Comparison of ENCODE assay signal across 1 cellular context in the genomic region with DNA sequence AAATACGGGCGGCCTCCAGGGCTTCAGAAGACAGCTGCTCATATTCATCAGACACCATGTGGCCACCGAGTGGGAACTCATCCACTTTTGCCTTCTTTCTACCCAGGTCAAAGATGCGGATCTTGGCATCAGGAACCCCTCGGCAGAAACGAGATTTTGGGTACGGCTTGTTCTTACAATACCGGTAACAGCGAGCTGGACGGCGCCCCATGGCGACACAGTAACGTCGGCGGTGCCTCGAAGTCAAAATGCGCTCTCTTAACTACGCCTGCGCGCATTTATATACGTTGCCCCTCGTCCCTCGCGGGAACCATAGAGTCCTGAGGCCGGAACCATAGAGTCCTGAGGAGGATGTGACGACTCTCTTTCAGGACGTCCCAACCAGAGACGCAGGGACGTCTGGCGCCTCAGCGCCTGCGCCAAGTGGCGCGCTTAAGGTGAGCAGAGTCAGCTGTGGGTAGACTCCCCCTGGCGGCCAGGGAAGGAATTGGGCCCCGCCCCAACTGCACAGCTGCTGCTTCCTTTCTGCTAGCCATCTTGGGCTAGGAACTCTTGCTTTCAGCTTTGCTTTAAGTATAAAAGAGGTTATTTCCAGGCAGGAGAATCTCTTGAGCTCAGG.
TF ChIP-seq lines count a peak whose summit lies in the region.

TSS of gene RPL10L (minus strand) at position 256 of the 619 bp plus-strand sequence. CDS start at position 211, 45 bp downstream.

TF ChIP-seq in WTC11, 78 proteins besides CTCF, POLR2A, EP300 and RAD21 (continued from another document):
- no peak for TF ChIP-seq ZNF532 (CRISPR knock-in tag; IDR thresholded peaks at IDR 0.05; ENCODE audit: borderline replicate concordance)
- TF ChIP-seq ZNF121 (CRISPR knock-in tag; IDR thresholded peaks at IDR 0.05): no peak
- TF ChIP-seq ZNF232 (CRISPR knock-in tag; IDR thresholded peaks at IDR 0.05): no peak
- no peak for TF ChIP-seq AR (CRISPR knock-in tag; IDR thresholded peaks at IDR 0.05)
- no peak for TF ChIP-seq ZNF671 (CRISPR knock-in tag; IDR thresholded peaks at IDR 0.05)
- no peak for TF ChIP-seq ZNF396 (CRISPR knock-in tag; IDR thresholded peaks at IDR 0.05; ENCODE audit: borderline replicate concordance)
- TF ChIP-seq NFE2L1 (CRISPR knock-in tag; IDR thresholded peaks at IDR 0.05): no peak
- TF ChIP-seq, protein P1, sequence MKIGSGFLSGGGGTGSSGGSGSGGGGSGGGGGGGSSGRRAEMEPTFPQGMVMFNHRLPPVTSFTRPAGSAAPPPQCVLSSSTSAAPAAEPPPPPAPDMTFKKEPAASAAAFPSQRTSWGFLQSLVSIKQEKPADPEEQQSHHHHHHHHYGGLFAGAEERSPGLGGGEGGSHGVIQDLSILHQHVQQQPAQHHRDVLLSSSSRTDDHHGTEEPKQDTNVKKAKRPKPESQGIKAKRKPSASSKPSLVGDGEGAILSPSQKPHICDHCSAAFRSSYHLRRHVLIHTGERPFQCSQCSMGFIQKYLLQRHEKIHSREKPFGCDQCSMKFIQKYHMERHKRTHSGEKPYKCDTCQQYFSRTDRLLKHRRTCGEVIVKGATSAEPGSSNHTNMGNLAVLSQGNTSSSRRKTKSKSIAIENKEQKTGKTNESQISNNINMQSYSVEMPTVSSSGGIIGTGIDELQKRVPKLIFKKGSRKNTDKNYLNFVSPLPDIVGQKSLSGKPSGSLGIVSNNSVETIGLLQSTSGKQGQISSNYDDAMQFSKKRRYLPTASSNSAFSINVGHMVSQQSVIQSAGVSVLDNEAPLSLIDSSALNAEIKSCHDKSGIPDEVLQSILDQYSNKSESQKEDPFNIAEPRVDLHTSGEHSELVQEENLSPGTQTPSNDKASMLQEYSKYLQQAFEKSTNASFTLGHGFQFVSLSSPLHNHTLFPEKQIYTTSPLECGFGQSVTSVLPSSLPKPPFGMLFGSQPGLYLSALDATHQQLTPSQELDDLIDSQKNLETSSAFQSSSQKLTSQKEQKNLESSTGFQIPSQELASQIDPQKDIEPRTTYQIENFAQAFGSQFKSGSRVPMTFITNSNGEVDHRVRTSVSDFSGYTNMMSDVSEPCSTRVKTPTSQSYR (CRISPR knock-in tag; IDR thresholded peaks at IDR 0.05): no peak
- TF ChIP-seq NR3C1 (CRISPR knock-in tag; conservative IDR thresholded peaks at IDR 0.05; ENCODE audit: low read depth): no peak
- no peak for TF ChIP-seq NR1H2 (CRISPR knock-in tag; IDR thresholded peaks at IDR 0.05)
- no peak for TF ChIP-seq RELA (CRISPR knock-in tag; IDR thresholded peaks at IDR 0.05; ENCODE audit: borderline replicate concordance)
- no peak for TF ChIP-seq CREB1 (CRISPR knock-in tag; IDR thresholded peaks at IDR 0.05)
- TF ChIP-seq, protein P2, sequence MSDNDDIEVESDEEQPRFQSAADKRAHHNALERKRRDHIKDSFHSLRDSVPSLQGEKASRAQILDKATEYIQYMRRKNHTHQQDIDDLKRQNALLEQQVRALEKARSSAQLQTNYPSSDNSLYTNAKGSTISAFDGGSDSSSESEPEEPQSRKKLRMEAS (CRISPR knock-in tag; IDR thresholded peaks at IDR 0.05): no peak
- no peak for TF ChIP-seq FOXP4 (CRISPR knock-in tag; IDR thresholded peaks at IDR 0.05)
- TF ChIP-seq, protein P3, sequence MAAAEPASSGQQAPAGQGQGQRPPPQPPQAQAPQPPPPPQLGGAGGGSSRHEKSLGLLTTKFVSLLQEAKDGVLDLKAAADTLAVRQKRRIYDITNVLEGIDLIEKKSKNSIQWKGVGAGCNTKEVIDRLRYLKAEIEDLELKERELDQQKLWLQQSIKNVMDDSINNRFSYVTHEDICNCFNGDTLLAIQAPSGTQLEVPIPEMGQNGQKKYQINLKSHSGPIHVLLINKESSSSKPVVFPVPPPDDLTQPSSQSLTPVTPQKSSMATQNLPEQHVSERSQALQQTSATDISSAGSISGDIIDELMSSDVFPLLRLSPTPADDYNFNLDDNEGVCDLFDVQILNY (CRISPR knock-in tag; IDR thresholded peaks at IDR 0.05): no peak
- TF ChIP-seq GRHL2 (CRISPR knock-in tag; IDR thresholded peaks at IDR 0.05; ENCODE audit: insufficient replicate concordance, severe bottlenecking): no peak
- TF ChIP-seq ZNF138 (CRISPR knock-in tag; conservative IDR thresholded peaks at IDR 0.05): no peak
